ENCODE assay signal across 9 cellular contexts in the genomic region with DNA sequence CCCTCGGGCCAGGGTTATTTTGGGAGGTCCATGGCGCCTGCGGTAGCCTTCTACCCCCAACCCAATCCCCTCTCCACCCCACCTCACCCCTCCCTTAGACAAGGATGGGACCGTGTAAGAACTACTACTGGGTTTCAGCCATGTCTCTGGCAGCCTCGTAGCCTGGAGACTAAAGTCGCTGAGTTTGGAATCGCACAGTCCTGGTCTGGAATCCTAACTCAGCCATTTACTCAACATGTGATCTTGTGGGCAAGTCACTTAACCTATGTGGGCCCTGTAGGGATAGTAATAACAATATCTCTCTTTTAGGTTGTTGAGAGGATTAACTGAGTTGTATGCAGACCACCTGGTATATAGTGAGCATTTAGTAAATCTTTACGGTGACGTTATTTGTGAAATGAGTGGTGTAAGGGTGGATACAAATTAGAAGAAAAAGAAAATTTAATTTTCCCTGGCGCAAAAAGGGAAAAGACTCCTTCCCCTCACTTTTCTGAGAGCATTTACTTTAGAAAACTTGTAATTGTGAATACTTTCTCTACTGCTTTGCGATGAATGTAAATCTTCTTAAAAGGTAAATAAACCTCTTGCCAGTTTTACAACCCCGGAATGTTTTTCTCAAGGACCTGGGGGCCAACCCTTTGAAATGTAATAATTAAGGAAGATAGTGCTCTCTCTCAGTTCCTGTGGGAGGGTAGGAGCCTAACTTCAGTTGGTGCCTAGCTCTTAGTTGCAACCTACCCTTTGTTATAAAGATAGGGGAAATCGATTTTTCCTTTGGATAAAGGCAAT. TPM values are rescaled to one million over a fixed set of nuclear protein-coding genes. Genes with fewer than 3 reads are reported as not detected.
A peak's percentile ranks its signal among the peaks of the same experiment; 100 is the strongest.
DNase-seq lines count a peak whose midpoint lies in the region; ATAC-seq and TF ChIP-seq lines count a peak whose summit lies in the region.
"Had no signal": no experiment of that assay in that cellular context is flagged by ENCODE, and none has a peak within 500 bp of the region (broad histone marks: within the 10 kb centered on the region; RNA-seq: fewer than 3 reads in every experiment).

No MANE protein-coding gene starts in this region.

- peaks cover 20% of the 10 kb centered on the region for H3K36me3 ChIP-seq in CD4-positive, alpha-beta memory T cell (ENCODE audit: insufficient read depth, low read length)
- H3K36me3 ChIP-seq in HUES6 (ENCODE audit: control insufficient read depth, insufficient read depth, low read length) (peaks cover 25% of the 10 kb centered on the region), heart right ventricle (peaks cover 0 to 48% (median 13%) of the 10 kb centered on the region in 9 donors)

- TF ChIP-seq CTCF in WTC11 (IDR thresholded peaks at IDR 0.05): no peak
- TF ChIP-seq CTCF in heart right ventricle (IDR thresholded peaks at IDR 0.05): no peak
- no peak for TF ChIP-seq CTCF in retinal pigment epithelial cell (conservative IDR thresholded peaks at IDR 0.05; ENCODE audit: low read depth, low read length)

- H3K4me1 Mint-ChIP-seq in CD4-positive, alpha-beta memory T cell: peaks cover 15 to 44% (median 29%) of the 10 kb centered on the region in 4 donors
- peaks cover 16% of the 10 kb centered on the region for H3K4me1 Mint-ChIP-seq in WTC11

- H3K27me3 ChIP-seq in CD4-positive, alpha-beta memory T cell (ENCODE audit: insufficient read depth, low read length): no peaks in the 10 kb centered on the region
- H3K27me3 ChIP-seq in HUES6 (ENCODE audit: control insufficient read depth, insufficient read depth, low read length) (peaks cover 47% of the 10 kb centered on the region), heart right ventricle (no peaks in the 10 kb centered on the region)

- intact Hi-C loops in CD4-positive, alpha-beta memory T cell (cut with micrococcal nuclease): loop anchor here (1.0 to 5.0 kb wide), 5 partner anchors 14 to 1228 kb away; partner anchors contain the start of genes ADPRS, AGO3, CDCA8 and OSCP1
- intact Hi-C loops in heart right ventricle (cut with DNase I): loop anchor here in 1 of 10 donors (5.0 kb wide), 1 partner anchor 1223 kb away; no protein-coding TSS in a partner anchor

- H3K27ac Mint-ChIP-seq in CD4-positive, alpha-beta memory T cell: peak overlapping the region; percentile 95 to 98 (median 97)
- peak overlapping the region; percentile 95 for H3K27ac Mint-ChIP-seq in WTC11

- 35 to 37% methylated on average over 13 of the region's 13 CpGs for WGBS in heart right ventricle, 2 donors

- POLR2A ChIA-PET in CD4-positive, alpha-beta memory T cell (lab: Charles Lee; ENCODE audit: partially characterized antibody): interaction anchor here (1.0 to 2.5 kb wide), 12 partner anchors 10 to 1050 kb away, joined by 3 to 51 read pairs (median 4); partner anchors contain the start of genes AGO3, LSM10, MEAF6 and OSCP1
- POLR2A ChIA-PET in WTC11 (lab: Charles Lee): interaction anchor here (0.5 to 1.9 kb wide), 6 partner anchors 14 to 79 kb away, joined by 3 to 16 read pairs (median 4); partner anchors contain the start of genes CSF3R, OSCP1 and STK40

- ATAC-seq in GM19438 (IDR thresholded peaks at IDR 0.05; ENCODE audit: low read depth, unreplicated experiment): peak; percentile 43
- peak; percentile 73 for ATAC-seq in WTC11
- ATAC-seq in heart right ventricle: peak; percentile 41 to 68 (median 60)

- CTCF ChIA-PET in CD4-positive, alpha-beta memory T cell (lab: Charles Lee; ENCODE audit: partially characterized antibody): no interaction called here
- CTCF ChIA-PET in WTC11 (lab: Charles Lee): interaction anchor here (1.0 to 3.3 kb wide), 7 partner anchors 14 to 277 kb away, joined by 3 to 15 read pairs (median 4); partner anchors contain the start of gene OSCP1

- peaks cover 19% of the 10 kb centered on the region for H3K4me1 ChIP-seq in CD4-positive, alpha-beta memory T cell (ENCODE audit: insufficient read depth, low read length)
- H3K4me1 ChIP-seq in HUES6 (ENCODE audit: control insufficient read depth, insufficient read depth, low read length) (peaks cover 13% of the 10 kb centered on the region), heart right ventricle (peaks cover 8 to 25% (median 17%) of the 10 kb centered on the region in 9 donors)

- no peaks in the 10 kb centered on the region for H3K9me3 Mint-ChIP-seq in CD4-positive, alpha-beta memory T cell
- no peaks in the 10 kb centered on the region for H3K9me3 Mint-ChIP-seq in WTC11

- H3K4me3 Mint-ChIP-seq in CD4-positive, alpha-beta memory T cell: peak overlapping the region; percentile 96 to 99 (median 98)
- peak overlapping the region; percentile 94 for H3K4me3 Mint-ChIP-seq in WTC11

- H3K27me3 Mint-ChIP-seq in CD4-positive, alpha-beta memory T cell: no peaks in the 10 kb centered on the region
- H3K27me3 Mint-ChIP-seq in WTC11 (ENCODE audit: low read depth): peaks cover 49% of the 10 kb centered on the region

- peak overlapping the region; percentile 83 to 87 for H3K4me3 ChIP-seq in CD4-positive, alpha-beta memory T cell (ENCODE audit: low read length in 2 of 2)
- H3K4me3 ChIP-seq in HUES6 (ENCODE audit: low read depth, low read length) (peak overlapping the region; percentile 95), heart right ventricle (peak overlapping the region; percentile 81 to 99 (median 96)), retinal pigment epithelial cell (ENCODE audit: low read length) (peak overlapping the region; percentile 98)

- H3K9me3 ChIP-seq in CD4-positive, alpha-beta memory T cell (ENCODE audit: control insufficient read depth in 1 of 2, low read length in 2 of 2): no peaks in the 10 kb centered on the region
- H3K9me3 ChIP-seq in HUES6 (ENCODE audit: control insufficient read depth, insufficient read depth, low read depth, low read length) (no peaks in the 10 kb centered on the region), heart right ventricle (no peaks in the 10 kb centered on the region)

- peak overlapping the region; percentile 45 for H3K9ac ChIP-seq in HUES6 (ENCODE audit: low read length)

- H3K36me3 Mint-ChIP-seq in CD4-positive, alpha-beta memory T cell: peaks cover 0 to 24% of the 10 kb centered on the region in 2 donors
- peaks cover 18% of the 10 kb centered on the region for H3K36me3 Mint-ChIP-seq in WTC11

- H3K27ac ChIP-seq in CD4-positive, alpha-beta memory T cell (ENCODE audit: low read depth, low read length): peak overlapping the region; percentile 80
- H3K27ac ChIP-seq in HUES6 (ENCODE audit: low read depth, low read length): peak overlapping the region; percentile 72
- H3K27ac ChIP-seq in heart right ventricle: peak overlapping the region; percentile 9 to 95 (median 89)

- no peak for DNase-seq in CD4-positive, alpha-beta memory T cell
- DNase-seq in WTC11 (ENCODE audit: low spot score) (peak; percentile 29), heart right ventricle (peak in 1 of 2 donors; percentile 18), retinal pigment epithelial cell (ENCODE audit: low read depth) (peak; percentile 14), amygdala (lab: John Stamatoyannopoulos, UW) (no peak)
- no peak for DNase-seq in stimulated activated CD4-positive, alpha-beta T cell treated with anti-CD3 and anti-CD28 coated beads, Interleukin-4, amount 100 ng/mL, for 4 hours

TF ChIP-seq in WTC11, 78 proteins besides CTCF, POLR2A, EP300 and RAD21:
- TF ChIP-seq SP1 (CRISPR knock-in tag; conservative IDR thresholded peaks at IDR 0.05): no peak
- TF ChIP-seq HMGA2 (CRISPR knock-in tag; IDR thresholded peaks at IDR 0.05): no peak
- TF ChIP-seq ZNF121 (CRISPR knock-in tag; IDR thresholded peaks at IDR 0.05): no peak
- TF ChIP-seq, protein P1, sequence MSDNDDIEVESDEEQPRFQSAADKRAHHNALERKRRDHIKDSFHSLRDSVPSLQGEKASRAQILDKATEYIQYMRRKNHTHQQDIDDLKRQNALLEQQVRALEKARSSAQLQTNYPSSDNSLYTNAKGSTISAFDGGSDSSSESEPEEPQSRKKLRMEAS (CRISPR knock-in tag; IDR thresholded peaks at IDR 0.05): no peak
TF ChIP-seq in WTC11: peak in this region for 0.

RNA-seq across cellular contexts. Expression of gene MRPS15, which starts 0.6 kb away (rescaled TPM):
- total RNA-seq in CD4-positive, alpha-beta memory T cell: 10 to 100 TPM; 32.5 to 33.9 TPM
- 10 to 100 TPM; 67.5 to 86.0 TPM for polyA plus RNA-seq in CD4-positive, alpha-beta memory T cell
- total RNA-seq in WTC11 (2021): 100.0 to 113 TPM (median 104 TPM) in 3 replicates
- 100 to 1,000 TPM in 6 of 10 donors, 10 to 100 TPM in 4; 86.1 to 118 (median 104) TPM for total RNA-seq in heart right ventricle
- 100 to 1,000 TPM; 162 to 505 TPM for polyA plus RNA-seq in heart right ventricle

RNA-seq across cellular contexts. Expression of gene OSCP1, which starts 14.5 kb away (rescaled TPM):
- 1 to 10 TPM in 1 of 2 experiments, not detected in 1; 1.4 TPM for total RNA-seq in CD4-positive, alpha-beta memory T cell
- polyA plus RNA-seq in CD4-positive, alpha-beta memory T cell: 1 to 10 TPM in 1 of 2 donors, under 1 TPM in 1; 0.93 to 1.1 TPM
- 1.7 to 2.3 TPM (median 2.0 TPM) in 3 replicates for total RNA-seq in WTC11 (2021)
- total RNA-seq in heart right ventricle: 1 to 10 TPM; 5.3 to 9.6 (median 7.7) TPM
- 1 to 10 TPM; 2.1 to 9.2 TPM for polyA plus RNA-seq in heart right ventricle

RNA-seq across cellular contexts. Expression of gene CSF3R, which starts 17.9 kb away (rescaled TPM):
- under 1 TPM; 0.61 to 0.87 TPM for total RNA-seq in CD4-positive, alpha-beta memory T cell
- not detected for polyA plus RNA-seq in CD4-positive, alpha-beta memory T cell
- total RNA-seq in WTC11 (2021): 0.09 to 0.30 TPM (median 0.26 TPM) in 3 replicates
- 10 to 100 TPM in 1 of 10 donors, 1 to 10 TPM in 9; 1.8 to 13.9 (median 4.5) TPM for total RNA-seq in heart right ventricle
- 1 to 10 TPM; 2.0 to 4.2 TPM for polyA plus RNA-seq in heart right ventricle
- total RNA-seq: RPMI7951 had no signal

Comparison
In these comparisons a context has a peak if more than half of its experiments do, and no peak if none do; other contexts are left out.
1. DNase-seq: peak in WTC11 (single experiment) and retinal pigment epithelial cell (single experiment); none in CD4-positive, alpha-beta memory T cell (0 of 5), amygdala (0 of 56) and stimulated activated CD4-positive, alpha-beta T cell treated with anti-CD3 and anti-CD28 coated beads, Interleukin-4, amount 100 ng/mL, for 4 hours (0 of 2).
2. Peak in every context shown above with its lines, with median percentiles within 50 percentile points of each other: H3K27ac ChIP-seq, H3K4me3 ChIP-seq and ATAC-seq.